In the genomic region with DNA sequence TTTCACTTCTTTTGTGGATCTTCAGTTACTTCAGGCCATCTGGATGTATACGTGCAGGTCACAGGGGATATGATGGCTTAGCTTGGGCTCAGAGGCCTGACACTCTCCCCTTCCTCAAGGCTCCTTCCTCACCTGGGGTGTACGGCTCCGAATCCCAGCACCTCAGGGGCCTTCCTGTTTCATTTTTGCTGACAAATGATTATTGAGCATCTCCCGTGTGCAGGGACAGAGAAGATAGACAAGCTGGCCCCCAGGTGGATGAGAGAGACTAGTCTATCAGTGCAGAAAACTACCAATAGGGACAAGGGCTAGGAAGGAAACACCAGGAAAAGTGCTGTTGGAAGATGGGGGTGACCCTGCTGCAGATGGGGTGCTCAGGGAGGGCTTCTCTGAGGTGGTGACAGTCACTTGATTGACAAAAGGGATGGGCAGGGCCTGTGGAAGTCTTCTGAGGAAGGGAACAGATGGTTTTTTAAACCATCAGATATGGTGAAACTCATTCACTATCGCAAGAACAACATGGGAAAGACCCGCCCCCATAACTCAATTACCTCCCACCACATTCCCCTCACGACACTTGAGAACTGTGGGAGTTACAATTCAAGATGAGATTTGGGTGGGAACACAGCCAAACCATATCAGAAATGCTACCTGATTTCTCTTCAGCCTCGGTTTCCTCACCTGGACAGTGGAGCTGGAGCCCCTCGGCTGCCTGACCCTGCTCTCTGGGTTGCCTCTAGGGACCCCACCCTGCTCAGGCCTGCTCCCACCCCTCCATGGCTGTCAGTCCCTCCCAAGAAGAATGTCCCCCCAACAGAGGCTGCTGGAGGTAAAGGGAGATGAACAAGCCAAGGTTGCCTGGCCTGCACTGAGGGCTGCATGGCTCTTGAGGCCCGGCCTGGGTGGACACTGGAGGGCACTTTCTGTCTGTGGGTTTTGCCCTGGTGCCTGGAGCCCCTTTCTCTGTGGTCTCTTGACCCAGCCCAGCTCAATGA, we compare ENCODE assay signal across 1 cellular context.
TF ChIP-seq lines count a peak whose summit lies in the region.

No MANE protein-coding gene starts in this region.

TF ChIP-seq in K562, 482 proteins besides CTCF, POLR2A, EP300 and RAD21 (continued from another document and continues in another):
- TF ChIP-seq, protein P1, sequence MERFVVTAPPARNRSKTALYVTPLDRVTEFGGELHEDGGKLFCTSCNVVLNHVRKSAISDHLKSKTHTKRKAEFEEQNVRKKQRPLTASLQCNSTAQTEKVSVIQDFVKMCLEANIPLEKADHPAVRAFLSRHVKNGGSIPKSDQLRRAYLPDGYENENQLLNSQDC (CRISPR knock-in tag; IDR thresholded peaks at IDR 0.05) = no peak
- TF ChIP-seq ZNF316 (IDR thresholded peaks at IDR 0.05) = peak; percentile 92
- TF ChIP-seq RCOR1 (IDR thresholded peaks at IDR 0.05; ENCODE audit: borderline replicate concordance in 1 of 2, low read depth in 2 of 2, low read length in 2 of 2) = peak in 1 of 2 experiments; percentile 49; a peak in 1 of 4 replicates
- TF ChIP-seq GABPB2 (CRISPR knock-in tag; conservative IDR thresholded peaks at IDR 0.05) = no peak
- 0 out of 4 replicates have a peak, but pooled peaks of 1 of the 2 experiments have one; percentile 31 for TF ChIP-seq HDAC1 (IDR thresholded peaks at IDR 0.05)
- peak; percentile 88 for TF ChIP-seq C11orf30 (IDR thresholded peaks at IDR 0.05; ENCODE audit: low read depth)
- no peak; the same call in 1 of the 2 replicates for TF ChIP-seq TCF3 (CRISPR knock-in tag; IDR thresholded peaks at IDR 0.05)
- TF ChIP-seq, protein P2, sequence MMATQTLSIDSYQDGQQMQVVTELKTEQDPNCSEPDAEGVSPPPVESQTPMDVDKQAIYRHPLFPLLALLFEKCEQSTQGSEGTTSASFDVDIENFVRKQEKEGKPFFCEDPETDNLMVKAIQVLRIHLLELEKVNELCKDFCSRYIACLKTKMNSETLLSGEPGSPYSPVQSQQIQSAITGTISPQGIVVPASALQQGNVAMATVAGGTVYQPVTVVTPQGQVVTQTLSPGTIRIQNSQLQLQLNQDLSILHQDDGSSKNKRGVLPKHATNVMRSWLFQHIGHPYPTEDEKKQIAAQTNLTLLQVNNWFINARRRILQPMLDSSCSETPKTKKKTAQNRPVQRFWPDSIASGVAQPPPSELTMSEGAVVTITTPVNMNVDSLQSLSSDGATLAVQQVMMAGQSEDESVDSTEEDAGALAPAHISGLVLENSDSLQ (IDR thresholded peaks at IDR 0.05) = peak; percentile 71
- TF ChIP-seq PHB (CRISPR knock-in tag; IDR thresholded peaks at IDR 0.05) = no peak
- peak; percentile 76 for TF ChIP-seq MAFG (tag; conservative IDR thresholded peaks at IDR 0.05)
- TF ChIP-seq HCFC1 (IDR thresholded peaks at IDR 0.05; ENCODE audit: low read depth, low read length) = no peak
- TF ChIP-seq MAFK (IDR thresholded peaks at IDR 0.05; ENCODE audit: low read length) = peak; percentile 63; the same call in 1 of the 2 replicates
- TF ChIP-seq, protein P3, sequence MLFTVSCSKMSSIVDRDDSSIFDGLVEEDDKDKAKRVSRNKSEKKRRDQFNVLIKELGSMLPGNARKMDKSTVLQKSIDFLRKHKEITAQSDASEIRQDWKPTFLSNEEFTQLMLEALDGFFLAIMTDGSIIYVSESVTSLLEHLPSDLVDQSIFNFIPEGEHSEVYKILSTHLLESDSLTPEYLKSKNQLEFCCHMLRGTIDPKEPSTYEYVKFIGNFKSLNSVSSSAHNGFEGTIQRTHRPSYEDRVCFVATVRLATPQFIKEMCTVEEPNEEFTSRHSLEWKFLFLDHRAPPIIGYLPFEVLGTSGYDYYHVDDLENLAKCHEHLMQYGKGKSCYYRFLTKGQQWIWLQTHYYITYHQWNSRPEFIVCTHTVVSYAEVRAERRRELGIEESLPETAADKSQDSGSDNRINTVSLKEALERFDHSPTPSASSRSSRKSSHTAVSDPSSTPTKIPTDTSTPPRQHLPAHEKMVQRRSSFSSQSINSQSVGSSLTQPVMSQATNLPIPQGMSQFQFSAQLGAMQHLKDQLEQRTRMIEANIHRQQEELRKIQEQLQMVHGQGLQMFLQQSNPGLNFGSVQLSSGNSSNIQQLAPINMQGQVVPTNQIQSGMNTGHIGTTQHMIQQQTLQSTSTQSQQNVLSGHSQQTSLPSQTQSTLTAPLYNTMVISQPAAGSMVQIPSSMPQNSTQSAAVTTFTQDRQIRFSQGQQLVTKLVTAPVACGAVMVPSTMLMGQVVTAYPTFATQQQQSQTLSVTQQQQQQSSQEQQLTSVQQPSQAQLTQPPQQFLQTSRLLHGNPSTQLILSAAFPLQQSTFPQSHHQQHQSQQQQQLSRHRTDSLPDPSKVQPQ (CRISPR knock-in tag; IDR thresholded peaks at IDR 0.05; ENCODE audit: borderline replicate concordance) = no peak
- no peak for TF ChIP-seq FOXK1 (CRISPR knock-in tag; IDR thresholded peaks at IDR 0.05; ENCODE audit: borderline replicate concordance)
- TF ChIP-seq DPF2 (IDR thresholded peaks at IDR 0.05) = 0 out of 2 replicates have a peak, but pooled peaks have one; percentile 16
- peak; percentile 56 for TF ChIP-seq NFIC (IDR thresholded peaks at IDR 0.05)
- TF ChIP-seq KLF16 (IDR thresholded peaks at IDR 0.05) = peak; percentile 18; the same call in 1 of the 2 replicates
- TF ChIP-seq PHB2 (IDR thresholded peaks at IDR 0.05; ENCODE audit: low read depth) = no peak
- no peak for TF ChIP-seq CC2D1A (IDR thresholded peaks at IDR 0.05)
- TF ChIP-seq ZNF436 (CRISPR knock-in tag; IDR thresholded peaks at IDR 0.05) = peak; percentile 85
- no peak for TF ChIP-seq HDGF (IDR thresholded peaks at IDR 0.05)
- TF ChIP-seq ZNF778 (CRISPR knock-in tag; IDR thresholded peaks at IDR 0.05) = no peak
- peak; percentile 52 for TF ChIP-seq ADNP (tag; IDR thresholded peaks at IDR 0.05)
- no peak for TF ChIP-seq TAF1 (IDR thresholded peaks at IDR 0.05; ENCODE audit: control insufficient read depth, extremely low read depth, insufficient read depth, low read length, severe bottlenecking)
- no peak for TF ChIP-seq ZNF175 (CRISPR knock-in tag; IDR thresholded peaks at IDR 0.05; ENCODE audit: low read depth)
- TF ChIP-seq BRF1 (IDR thresholded peaks at IDR 0.05; ENCODE audit: borderline replicate concordance, extremely low read depth, insufficient read length) = no peak
- no peak for TF ChIP-seq ZNF57 (CRISPR knock-in tag; IDR thresholded peaks at IDR 0.05)
- TF ChIP-seq, protein P4, sequence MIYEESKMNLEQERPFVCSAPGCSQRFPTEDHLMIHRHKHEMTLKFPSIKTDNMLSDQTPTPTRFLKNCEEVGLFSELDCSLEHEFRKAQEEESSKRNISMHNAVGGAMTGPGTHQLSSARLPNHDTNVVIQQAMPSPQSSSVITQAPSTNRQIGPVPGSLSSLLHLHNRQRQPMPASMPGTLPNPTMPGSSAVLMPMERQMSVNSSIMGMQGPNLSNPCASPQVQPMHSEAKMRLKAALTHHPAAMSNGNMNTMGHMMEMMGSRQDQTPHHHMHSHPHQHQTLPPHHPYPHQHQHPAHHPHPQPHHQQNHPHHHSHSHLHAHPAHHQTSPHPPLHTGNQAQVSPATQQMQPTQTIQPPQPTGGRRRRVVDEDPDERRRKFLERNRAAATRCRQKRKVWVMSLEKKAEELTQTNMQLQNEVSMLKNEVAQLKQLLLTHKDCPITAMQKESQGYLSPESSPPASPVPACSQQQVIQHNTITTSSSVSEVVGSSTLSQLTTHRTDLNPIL (CRISPR knock-in tag; IDR thresholded peaks at IDR 0.05) = no peak
- TF ChIP-seq, protein P5, sequence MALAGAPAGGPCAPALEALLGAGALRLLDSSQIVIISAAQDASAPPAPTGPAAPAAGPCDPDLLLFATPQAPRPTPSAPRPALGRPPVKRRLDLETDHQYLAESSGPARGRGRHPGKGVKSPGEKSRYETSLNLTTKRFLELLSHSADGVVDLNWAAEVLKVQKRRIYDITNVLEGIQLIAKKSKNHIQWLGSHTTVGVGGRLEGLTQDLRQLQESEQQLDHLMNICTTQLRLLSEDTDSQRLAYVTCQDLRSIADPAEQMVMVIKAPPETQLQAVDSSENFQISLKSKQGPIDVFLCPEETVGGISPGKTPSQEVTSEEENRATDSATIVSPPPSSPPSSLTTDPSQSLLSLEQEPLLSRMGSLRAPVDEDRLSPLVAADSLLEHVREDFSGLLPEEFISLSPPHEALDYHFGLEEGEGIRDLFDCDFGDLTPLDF (CRISPR knock-in tag; IDR thresholded peaks at IDR 0.05) = no peak
- TF ChIP-seq ARID1B (IDR thresholded peaks at IDR 0.05) = peak; percentile 33; the same call in 1 of the 2 replicates
- TF ChIP-seq, protein P6, sequence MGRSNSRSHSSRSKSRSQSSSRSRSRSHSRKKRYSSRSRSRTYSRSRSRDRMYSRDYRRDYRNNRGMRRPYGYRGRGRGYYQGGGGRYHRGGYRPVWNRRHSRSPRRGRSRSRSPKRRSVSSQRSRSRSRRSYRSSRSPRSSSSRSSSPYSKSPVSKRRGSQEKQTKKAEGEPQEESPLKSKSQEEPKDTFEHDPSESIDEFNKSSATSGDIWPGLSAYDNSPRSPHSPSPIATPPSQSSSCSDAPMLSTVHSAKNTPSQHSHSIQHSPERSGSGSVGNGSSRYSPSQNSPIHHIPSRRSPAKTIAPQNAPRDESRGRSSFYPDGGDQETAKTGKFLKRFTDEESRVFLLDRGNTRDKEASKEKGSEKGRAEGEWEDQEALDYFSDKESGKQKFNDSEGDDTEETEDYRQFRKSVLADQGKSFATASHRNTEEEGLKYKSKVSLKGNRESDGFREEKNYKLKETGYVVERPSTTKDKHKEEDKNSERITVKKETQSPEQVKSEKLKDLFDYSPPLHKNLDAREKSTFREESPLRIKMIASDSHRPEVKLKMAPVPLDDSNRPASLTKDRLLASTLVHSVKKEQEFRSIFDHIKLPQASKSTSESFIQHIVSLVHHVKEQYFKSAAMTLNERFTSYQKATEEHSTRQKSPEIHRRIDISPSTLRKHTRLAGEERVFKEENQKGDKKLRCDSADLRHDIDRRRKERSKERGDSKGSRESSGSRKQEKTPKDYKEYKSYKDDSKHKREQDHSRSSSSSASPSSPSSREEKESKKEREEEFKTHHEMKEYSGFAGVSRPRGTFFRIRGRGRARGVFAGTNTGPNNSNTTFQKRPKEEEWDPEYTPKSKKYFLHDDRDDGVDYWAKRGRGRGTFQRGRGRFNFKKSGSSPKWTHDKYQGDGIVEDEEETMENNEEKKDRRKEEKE (IDR thresholded peaks at IDR 0.05; ENCODE audit: borderline replicate concordance in 1 of 2, control insufficient read depth in 1 of 2, low read depth in 2 of 2, low read length in 1 of 2) = no peak
- no peak for TF ChIP-seq ZNF224 (CRISPR knock-in tag; IDR thresholded peaks at IDR 0.05)
- peak; percentile 70 for TF ChIP-seq TEAD4 (IDR thresholded peaks at IDR 0.05; ENCODE audit: low read length)
- TF ChIP-seq TEAD4 (CRISPR knock-in tag; IDR thresholded peaks at IDR 0.05; ENCODE audit: borderline replicate concordance) = no peak
- TF ChIP-seq, protein P7, sequence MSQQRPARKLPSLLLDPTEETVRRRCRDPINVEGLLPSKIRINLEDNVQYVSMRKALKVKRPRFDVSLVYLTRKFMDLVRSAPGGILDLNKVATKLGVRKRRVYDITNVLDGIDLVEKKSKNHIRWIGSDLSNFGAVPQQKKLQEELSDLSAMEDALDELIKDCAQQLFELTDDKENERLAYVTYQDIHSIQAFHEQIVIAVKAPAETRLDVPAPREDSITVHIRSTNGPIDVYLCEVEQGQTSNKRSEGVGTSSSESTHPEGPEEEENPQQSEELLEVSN (IDR thresholded peaks at IDR 0.05; ENCODE audit: borderline replicate concordance in 1 of 2, extremely low read depth in 1 of 2, insufficient read depth in 1 of 2, insufficient read length in 1 of 2, low read depth in 1 of 2, low read length in 1 of 2, poor library complexity in 1 of 2, severe bottlenecking in 1 of 2) = no peak
- TF ChIP-seq CBFA2T3 (IDR thresholded peaks at IDR 0.05) = peak; percentile 74
- no peak for TF ChIP-seq RBM14 (IDR thresholded peaks at IDR 0.05; ENCODE audit: borderline replicate concordance, insufficient read depth, low read depth, low read length)
- TF ChIP-seq KHSRP (IDR thresholded peaks at IDR 0.05) = no peak
- TF ChIP-seq NFATC3 (IDR thresholded peaks at IDR 0.05) = no peak
- TF ChIP-seq, protein P8, sequence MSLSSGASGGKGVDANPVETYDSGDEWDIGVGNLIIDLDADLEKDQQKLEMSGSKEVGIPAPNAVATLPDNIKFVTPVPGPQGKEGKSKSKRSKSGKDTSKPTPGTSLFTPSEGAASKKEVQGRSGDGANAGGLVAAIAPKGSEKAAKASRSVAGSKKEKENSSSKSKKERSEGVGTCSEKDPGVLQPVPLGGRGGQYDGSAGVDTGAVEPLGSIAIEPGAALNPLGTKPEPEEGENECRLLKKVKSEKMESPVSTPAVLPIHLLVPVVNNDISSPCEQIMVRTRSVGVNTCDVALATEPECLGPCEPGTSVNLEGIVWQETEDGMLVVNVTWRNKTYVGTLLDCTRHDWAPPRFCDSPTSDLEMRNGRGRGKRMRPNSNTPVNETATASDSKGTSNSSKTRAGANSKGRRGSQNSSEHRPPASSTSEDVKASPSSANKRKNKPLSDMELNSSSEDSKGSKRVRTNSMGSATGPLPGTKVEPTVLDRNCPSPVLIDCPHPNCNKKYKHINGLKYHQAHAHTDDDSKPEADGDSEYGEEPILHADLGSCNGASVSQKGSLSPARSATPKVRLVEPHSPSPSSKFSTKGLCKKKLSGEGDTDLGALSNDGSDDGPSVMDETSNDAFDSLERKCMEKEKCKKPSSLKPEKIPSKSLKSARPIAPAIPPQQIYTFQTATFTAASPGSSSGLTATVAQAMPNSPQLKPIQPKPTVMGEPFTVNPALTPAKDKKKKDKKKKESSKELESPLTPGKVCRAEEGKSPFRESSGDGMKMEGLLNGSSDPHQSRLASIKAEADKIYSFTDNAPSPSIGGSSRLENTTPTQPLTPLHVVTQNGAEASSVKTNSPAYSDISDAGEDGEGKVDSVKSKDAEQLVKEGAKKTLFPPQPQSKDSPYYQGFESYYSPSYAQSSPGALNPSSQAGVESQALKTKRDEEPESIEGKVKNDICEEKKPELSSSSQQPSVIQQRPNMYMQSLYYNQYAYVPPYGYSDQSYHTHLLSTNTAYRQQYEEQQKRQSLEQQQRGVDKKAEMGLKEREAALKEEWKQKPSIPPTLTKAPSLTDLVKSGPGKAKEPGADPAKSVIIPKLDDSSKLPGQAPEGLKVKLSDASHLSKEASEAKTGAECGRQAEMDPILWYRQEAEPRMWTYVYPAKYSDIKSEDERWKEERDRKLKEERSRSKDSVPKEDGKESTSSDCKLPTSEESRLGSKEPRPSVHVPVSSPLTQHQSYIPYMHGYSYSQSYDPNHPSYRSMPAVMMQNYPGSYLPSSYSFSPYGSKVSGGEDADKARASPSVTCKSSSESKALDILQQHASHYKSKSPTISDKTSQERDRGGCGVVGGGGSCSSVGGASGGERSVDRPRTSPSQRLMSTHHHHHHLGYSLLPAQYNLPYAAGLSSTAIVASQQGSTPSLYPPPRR (CRISPR knock-in tag; IDR thresholded peaks at IDR 0.05; ENCODE audit: borderline replicate concordance) = no peak
- TF ChIP-seq SMARCA5 (IDR thresholded peaks at IDR 0.05) = 0 out of 2 replicates have a peak, but pooled peaks have one; percentile 32
- TF ChIP-seq NEUROD1 (IDR thresholded peaks at IDR 0.05; ENCODE audit: borderline replicate concordance, low read depth, low read length, partially characterized antibody) = no peak
- TF ChIP-seq ZNF253 (CRISPR knock-in tag; conservative IDR thresholded peaks at IDR 0.05) = no peak
